In the genomic region with DNA sequence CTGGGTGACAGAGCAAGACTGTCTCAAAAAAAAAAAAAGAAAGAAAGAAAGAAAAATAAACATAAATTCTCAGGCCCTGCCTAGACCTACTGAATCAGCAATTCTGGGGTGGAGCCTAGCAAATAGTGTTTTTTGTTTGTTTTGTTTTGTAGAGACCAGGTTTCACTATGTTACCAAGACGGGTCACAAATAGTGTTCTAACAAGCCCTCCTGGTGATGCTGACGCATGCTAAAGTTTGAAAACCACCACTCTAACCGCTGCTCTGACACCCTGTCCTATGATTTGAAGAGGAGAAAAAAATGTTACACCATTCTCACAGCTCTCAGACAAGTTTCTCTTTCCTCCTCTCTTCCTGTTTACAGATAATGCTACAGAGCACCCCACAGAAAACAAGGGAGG, we compare ENCODE assay signal across 9 cellular contexts. TPM values are rescaled to one million over a fixed set of nuclear protein-coding genes. Genes with fewer than 3 reads are reported as not detected.
DNase-seq lines count a peak whose midpoint lies in the region; ATAC-seq lines count a peak whose summit lies in the region.
"Had no signal": no experiment of that assay in that cellular context is flagged by ENCODE, and none has a peak within 500 bp of the region (broad histone marks: within the 10 kb centered on the region; RNA-seq: fewer than 3 reads in every experiment).

No MANE protein-coding gene starts in this region.

- H3K27me3 Mint-ChIP-seq in activated T-cell treated with anti-CD3 and anti-CD28 coated beads, Interleukin-2, amount 50 U/mL, for 4 hours (ENCODE audit: low read depth), result no peaks in the 10 kb centered on the region

- H3K4me1 Mint-ChIP-seq in activated T-cell treated with anti-CD3 and anti-CD28 coated beads, Interleukin-2, amount 50 U/mL, for 4 hours (ENCODE audit: low read depth), result peaks cover 47% of the 10 kb centered on the region

- H3K4me3 ChIP-seq in effector memory CD4-positive, alpha-beta T cell (ENCODE audit: insufficient read depth, low read depth, low read length, poor library complexity, severe bottlenecking), result peak overlapping the region; percentile 2

- no peaks in the 10 kb centered on the region for H3K9me3 ChIP-seq in effector memory CD4-positive, alpha-beta T cell (ENCODE audit: control insufficient read depth, low read length)

- H3K9me3 Mint-ChIP-seq in activated T-cell treated with anti-CD3 and anti-CD28 coated beads, Interleukin-2, amount 50 U/mL, for 4 hours, result no peaks in the 10 kb centered on the region

- in situ Hi-C loops in KBM-7 (cut with MboI; ENCODE audit: low pct_unique_long_range_greater_than_20kb, low sequenced_read_pairs), result loop anchor here (25.0 kb wide), 1 partner anchor 132 kb away; the partner anchor contains the start of genes CDK5RAP3 and PRR15L

- H3K27ac ChIP-seq in effector memory CD4-positive, alpha-beta T cell (ENCODE audit: insufficient read depth, low read length, poor library complexity, severe bottlenecking), result peak overlapping the region; percentile 91

- DNase-seq in activated T-cell treated with anti-CD3 and anti-CD28 coated beads, Interleukin-2, amount 50 U/mL, for 4 hours, result no peak
- no peak for DNase-seq in activated T-cell treated with anti-CD3 and anti-CD28 coated beads for 4 hours
- peak; percentile 31 for DNase-seq in T-helper 22 cell (ENCODE audit: low read depth)
- peak; percentile 62 to 69 (median 67) for DNase-seq in effector memory CD4-positive, alpha-beta T cell
- no peak for DNase-seq in stimulated activated naive CD8-positive, alpha-beta T cell treated with anti-CD3 and anti-CD28 coated beads, Interleukin-15, Interleukin-2, amounts not matched to agents 100 U/mL and 50 U/mL, for 24 hours
- no peak for DNase-seq in KBM-7
- DNase-seq in NCI-H524 treated with DMSO at 0.1 percent for 48 hours (lab: John Stamatoyannopoulos, UW), result no peak
- DNase-seq: stimulated activated CD4-positive, alpha-beta T cell treated with anti-CD3 and anti-CD28 coated beads, Interleukin-2, amount 100 ng/mL, for 24 hours had no signal

- H3K4me1 ChIP-seq in effector memory CD4-positive, alpha-beta T cell (ENCODE audit: control insufficient read depth, insufficient read depth, low read length, poor library complexity, severe bottlenecking), result peaks cover 21% of the 10 kb centered on the region

- peak; percentile 7 to 54 for ATAC-seq in activated T-cell treated with anti-CD3 and anti-CD28 coated beads, Interleukin-2, amount 50 U/mL, for 4 hours
- ATAC-seq in stimulated activated naive CD8-positive, alpha-beta T cell treated with anti-CD3 and anti-CD28 coated beads, Interleukin-15, Interleukin-2, amounts not matched to agents 100 U/mL and 50 U/mL, for 24 hours, result peak; percentile 10
- no peak for ATAC-seq in HG02981 (IDR thresholded peaks at IDR 0.05; ENCODE audit: unreplicated experiment)

- peaks cover 15% of the 10 kb centered on the region for H3K36me3 Mint-ChIP-seq in activated T-cell treated with anti-CD3 and anti-CD28 coated beads, Interleukin-2, amount 50 U/mL, for 4 hours (ENCODE audit: insufficient read depth)

- H3K36me3 ChIP-seq in effector memory CD4-positive, alpha-beta T cell (ENCODE audit: control insufficient read depth, insufficient read depth, low read length), result peaks cover 18% of the 10 kb centered on the region

- no peaks in the 10 kb centered on the region for H3K27me3 ChIP-seq in effector memory CD4-positive, alpha-beta T cell (replicated peaks; ENCODE audit: control insufficient read depth, insufficient read depth, low read length, poor library complexity, severe bottlenecking)

- H3K4me3 Mint-ChIP-seq in activated T-cell treated with anti-CD3 and anti-CD28 coated beads, Interleukin-2, amount 50 U/mL, for 4 hours, result peak overlapping the region; percentile 100

RNA-seq across cellular contexts. Expression of gene MRPL10, which starts 1.5 kb away (rescaled TPM):
- total RNA-seq in activated T-cell treated with anti-CD3 and anti-CD28 coated beads, Interleukin-2, amount 50 U/mL, for 4 hours, result 10 to 100 TPM; 56.6 to 62.1 (median 58.6) TPM

RNA-seq across cellular contexts. Expression of gene LRRC46, which starts 1.6 kb away (rescaled TPM):
- total RNA-seq in activated T-cell treated with anti-CD3 and anti-CD28 coated beads, Interleukin-2, amount 50 U/mL, for 4 hours, result under 1 TPM; 0.27 to 0.63 (median 0.29) TPM

RNA-seq across cellular contexts. Expression of gene OSBPL7, which starts 8.3 kb away (rescaled TPM):
- 1 to 10 TPM; 8.1 to 9.3 (median 9.0) TPM for total RNA-seq in activated T-cell treated with anti-CD3 and anti-CD28 coated beads, Interleukin-2, amount 50 U/mL, for 4 hours

RNA-seq across cellular contexts. Expression of gene SCRN2, which starts 11.2 kb away (rescaled TPM):
- total RNA-seq in activated T-cell treated with anti-CD3 and anti-CD28 coated beads, Interleukin-2, amount 50 U/mL, for 4 hours, result 10 to 100 TPM; 13.9 to 15.6 (median 14.5) TPM

RNA-seq across cellular contexts. Expression of gene SP6, which starts 21.1 kb away (rescaled TPM):
- total RNA-seq in activated T-cell treated with anti-CD3 and anti-CD28 coated beads, Interleukin-2, amount 50 U/mL, for 4 hours, result under 1 TPM; 0.05 to 0.08 (median 0.05) TPM

Comparison
In these comparisons a context has a peak if more than half of its experiments do, and no peak if none do; other contexts are left out.
1. DNase-seq: peak in T-helper 22 cell (single experiment) and effector memory CD4-positive, alpha-beta T cell (3 of 3); none in activated T-cell treated with anti-CD3 and anti-CD28 coated beads, Interleukin-2, amount 50 U/mL, for 4 hours (single experiment), activated T-cell treated with anti-CD3 and anti-CD28 coated beads for 4 hours (single experiment), stimulated activated naive CD8-positive, alpha-beta T cell treated with anti-CD3 and anti-CD28 coated beads, Interleukin-15, Interleukin-2, amounts not matched to agents 100 U/mL and 50 U/mL, for 24 hours (single experiment), KBM-7 (single experiment) and NCI-H524 treated with DMSO at 0.1 percent for 48 hours (single experiment).